In the genomic region with DNA sequence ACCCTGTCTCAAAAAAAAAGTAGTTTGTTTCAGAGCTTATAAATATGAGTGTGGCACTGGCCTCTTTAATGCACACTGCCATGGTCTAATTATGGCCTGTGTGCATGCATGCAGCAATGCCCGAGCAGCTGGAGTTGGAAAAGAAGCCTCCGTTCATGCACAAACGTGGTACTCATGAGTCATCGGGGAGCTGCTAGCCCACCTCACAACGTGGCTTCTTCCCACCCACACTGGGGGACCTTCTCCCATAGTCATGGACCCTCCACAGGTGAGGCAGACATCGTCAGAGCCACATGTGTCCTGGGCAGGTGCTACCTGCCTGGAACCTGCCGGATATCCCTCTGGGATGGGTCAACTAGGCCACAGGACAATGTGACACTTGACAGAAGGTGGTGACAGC, we compare ENCODE assay signal across 20 cellular contexts.
"Had no signal": no experiment of that assay in that cellular context is flagged by ENCODE, and none has a peak within 500 bp of the region (broad histone marks: within the 10 kb centered on the region; RNA-seq: fewer than 3 reads in every experiment).

No MANE protein-coding gene starts in this region.

- H3K9me3 ChIP-seq: heart left ventricle, lower lobe of right lung, SJCRH30 had no signal

- H3K4me1 ChIP-seq: lower lobe of right lung, SJCRH30 had no signal

- H3K9ac ChIP-seq: neural progenitor cell, parathyroid adenoma had no signal

- DNase-seq: activated B cell treated with CpG ODN at 0.5 μM for 24 hours; activated CD4-positive, alpha-beta T cell treated with anti-CD3 and anti-CD28 coated beads for 48 hours; activated CD8-positive, alpha-beta T cell treated with anti-CD3 and anti-CD28 coated beads, Interleukin-2, amount 10 ng/mL, durations not matched to agents 7 days and 5 days; activated gamma-delta T cell; activated T-cell treated with anti-CD3 and anti-CD28 coated beads for 4 hours; effector CD4-positive, alpha-beta T cell; foreskin melanocyte; left cardiac atrium; lower lobe of right lung; midbrain; SJCRH30; stimulated activated CD4-positive, alpha-beta T cell treated with anti-CD3 and anti-CD28 coated beads, Interleukin-15, amount 100 ng/mL, for 24 hours; stimulated activated CD4-positive, alpha-beta T cell treated with anti-CD3 and anti-CD28 coated beads, Interleukin-4, amount 100 ng/mL, for 1 hour; stimulated activated naive B cell treated with anti-CD40 and anti-IgM and Interleukin-4, amounts not matched to agents 10 μg/mL and 1 μg/mL and 100 μg/mL, for 72 hours; T-helper 2 cell; trophoblast cell had no signal

- H3K4me3 ChIP-seq: heart left ventricle, lower lobe of right lung, neural progenitor cell, SJCRH30 had no signal

- H3K27ac ChIP-seq: heart left ventricle, lower lobe of right lung, neural progenitor cell, parathyroid adenoma, SJCRH30 had no signal

- H3K27me3 ChIP-seq: heart left ventricle, neural progenitor cell, SJCRH30 had no signal

- ATAC-seq: activated CD8-positive, alpha-beta T cell treated with anti-CD3 and anti-CD28 coated beads, Interleukin-2, amount 10 ng/mL, durations not matched to agents 7 days and 5 days; activated naive CD4-positive, alpha-beta T cell treated with anti-CD3 and anti-CD28 coated beads, Interleukin-2, amount 50 U/mL, for 72 hours; heart left ventricle; left cardiac atrium; lower lobe of right lung; stimulated activated naive B cell treated with anti-CD40 and anti-IgM and Interleukin-4, amounts not matched to agents 10 μg/mL and 1 μg/mL and 100 μg/mL, for 72 hours had no signal

- H3K36me3 ChIP-seq: heart left ventricle, lower lobe of right lung, neural progenitor cell, SJCRH30 had no signal
